In the genomic region with DNA sequence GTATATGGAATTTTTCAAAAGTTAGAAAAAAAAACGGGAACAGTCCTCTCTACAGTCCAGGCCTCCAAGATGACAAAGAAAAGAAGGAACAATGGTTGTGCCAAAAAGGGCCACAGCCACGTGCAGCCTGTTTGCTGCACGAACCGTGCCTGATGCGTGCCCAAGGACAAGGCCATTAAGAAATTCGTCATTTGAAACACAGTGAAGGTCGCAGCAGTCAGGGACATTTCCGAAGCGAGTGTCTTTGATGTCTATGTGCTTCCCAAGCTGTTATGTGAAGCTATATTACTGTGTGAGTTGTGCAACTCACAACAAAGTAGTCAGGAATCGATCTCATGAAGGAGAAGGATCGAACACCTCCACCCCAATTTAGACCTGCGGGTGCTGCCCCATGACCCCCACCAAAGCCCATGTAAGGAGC, we compare ENCODE assay signal across 1 cellular context.
TF ChIP-seq lines count a peak whose summit lies in the region.

No MANE protein-coding gene starts in this region.

TF ChIP-seq in HepG2, 621 proteins besides CTCF, POLR2A, EP300 and RAD21 (continued from another document and continues in another):
- TF ChIP-seq, protein P1, sequence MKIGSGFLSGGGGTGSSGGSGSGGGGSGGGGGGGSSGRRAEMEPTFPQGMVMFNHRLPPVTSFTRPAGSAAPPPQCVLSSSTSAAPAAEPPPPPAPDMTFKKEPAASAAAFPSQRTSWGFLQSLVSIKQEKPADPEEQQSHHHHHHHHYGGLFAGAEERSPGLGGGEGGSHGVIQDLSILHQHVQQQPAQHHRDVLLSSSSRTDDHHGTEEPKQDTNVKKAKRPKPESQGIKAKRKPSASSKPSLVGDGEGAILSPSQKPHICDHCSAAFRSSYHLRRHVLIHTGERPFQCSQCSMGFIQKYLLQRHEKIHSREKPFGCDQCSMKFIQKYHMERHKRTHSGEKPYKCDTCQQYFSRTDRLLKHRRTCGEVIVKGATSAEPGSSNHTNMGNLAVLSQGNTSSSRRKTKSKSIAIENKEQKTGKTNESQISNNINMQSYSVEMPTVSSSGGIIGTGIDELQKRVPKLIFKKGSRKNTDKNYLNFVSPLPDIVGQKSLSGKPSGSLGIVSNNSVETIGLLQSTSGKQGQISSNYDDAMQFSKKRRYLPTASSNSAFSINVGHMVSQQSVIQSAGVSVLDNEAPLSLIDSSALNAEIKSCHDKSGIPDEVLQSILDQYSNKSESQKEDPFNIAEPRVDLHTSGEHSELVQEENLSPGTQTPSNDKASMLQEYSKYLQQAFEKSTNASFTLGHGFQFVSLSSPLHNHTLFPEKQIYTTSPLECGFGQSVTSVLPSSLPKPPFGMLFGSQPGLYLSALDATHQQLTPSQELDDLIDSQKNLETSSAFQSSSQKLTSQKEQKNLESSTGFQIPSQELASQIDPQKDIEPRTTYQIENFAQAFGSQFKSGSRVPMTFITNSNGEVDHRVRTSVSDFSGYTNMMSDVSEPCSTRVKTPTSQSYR (CRISPR knock-in tag; IDR thresholded peaks at IDR 0.05; ENCODE audit: borderline replicate concordance), result no peak
- TF ChIP-seq, protein P2, sequence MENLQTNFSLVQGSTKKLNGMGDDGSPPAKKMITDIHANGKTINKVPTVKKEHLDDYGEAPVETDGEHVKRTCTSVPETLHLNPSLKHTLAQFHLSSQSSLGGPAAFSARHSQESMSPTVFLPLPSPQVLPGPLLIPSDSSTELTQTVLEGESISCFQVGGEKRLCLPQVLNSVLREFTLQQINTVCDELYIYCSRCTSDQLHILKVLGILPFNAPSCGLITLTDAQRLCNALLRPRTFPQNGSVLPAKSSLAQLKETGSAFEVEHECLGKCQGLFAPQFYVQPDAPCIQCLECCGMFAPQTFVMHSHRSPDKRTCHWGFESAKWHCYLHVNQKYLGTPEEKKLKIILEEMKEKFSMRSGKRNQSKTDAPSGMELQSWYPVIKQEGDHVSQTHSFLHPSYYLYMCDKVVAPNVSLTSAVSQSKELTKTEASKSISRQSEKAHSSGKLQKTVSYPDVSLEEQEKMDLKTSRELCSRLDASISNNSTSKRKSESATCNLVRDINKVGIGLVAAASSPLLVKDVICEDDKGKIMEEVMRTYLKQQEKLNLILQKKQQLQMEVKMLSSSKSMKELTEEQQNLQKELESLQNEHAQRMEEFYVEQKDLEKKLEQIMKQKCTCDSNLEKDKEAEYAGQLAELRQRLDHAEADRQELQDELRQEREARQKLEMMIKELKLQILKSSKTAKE (CRISPR knock-in tag; IDR thresholded peaks at IDR 0.05; ENCODE audit: borderline replicate concordance), result no peak
- TF ChIP-seq NFKB2 (CRISPR knock-in tag; IDR thresholded peaks at IDR 0.05; ENCODE audit: borderline replicate concordance) (no peak), U2AF1 (optimal IDR thresholded peaks at IDR 0.05; ENCODE audit: low read depth, low read length) (no peak), ZNF709 (CRISPR knock-in tag; IDR thresholded peaks at IDR 0.05) (0 out of 2 replicates have a peak, but pooled peaks have one; percentile 45), YEATS2 (CRISPR knock-in tag; IDR thresholded peaks at IDR 0.05; ENCODE audit: borderline replicate concordance) (no peak), GABPA (IDR thresholded peaks at IDR 0.05; ENCODE audit: low read depth, low read length) (no peak), GABPA (CRISPR knock-in tag; IDR thresholded peaks at IDR 0.05; ENCODE audit: low read depth) (no peak), RFX3 (CRISPR knock-in tag; IDR thresholded peaks at IDR 0.05) (no peak), ERF (CRISPR knock-in tag; IDR thresholded peaks at IDR 0.05) (no peak), ZNF12 (CRISPR knock-in tag; IDR thresholded peaks at IDR 0.05) (no peak), MAF1 (CRISPR knock-in tag; IDR thresholded peaks at IDR 0.05; ENCODE audit: borderline replicate concordance) (no peak), ZSCAN29 (CRISPR knock-in tag; conservative IDR thresholded peaks at IDR 0.05) (no peak), JARID2 (CRISPR knock-in tag; IDR thresholded peaks at IDR 0.05; ENCODE audit: insufficient replicate concordance) (no peak), ZNF564 (CRISPR knock-in tag; IDR thresholded peaks at IDR 0.05) (no peak), JDP2 (CRISPR knock-in tag; IDR thresholded peaks at IDR 0.05; ENCODE audit: borderline replicate concordance) (no peak), ZNF816 (CRISPR knock-in tag; IDR thresholded peaks at IDR 0.05; ENCODE audit: borderline replicate concordance) (no peak), SRF (IDR thresholded peaks at IDR 0.05; ENCODE audit: low read depth, low read length) (no peak), ZNF850 (CRISPR knock-in tag; conservative IDR thresholded peaks at IDR 0.05) (no peak), TEAD3 (CRISPR knock-in tag; optimal IDR thresholded peaks at IDR 0.05; ENCODE audit: borderline replicate concordance) (peak; percentile 62), HOXA7 (CRISPR knock-in tag; IDR thresholded peaks at IDR 0.05) (no peak), ZNF572 (CRISPR knock-in tag; IDR thresholded peaks at IDR 0.05) (no peak), FOXJ3 (CRISPR knock-in tag; IDR thresholded peaks at IDR 0.05; ENCODE audit: borderline replicate concordance) (peak; percentile 39; the same call in 1 of the 2 replicates), PAF1 (CRISPR knock-in tag; IDR thresholded peaks at IDR 0.05) (no peak), KDM2A (CRISPR knock-in tag; IDR thresholded peaks at IDR 0.05; ENCODE audit: borderline replicate concordance, low read depth) (no peak), CEBPB (IDR thresholded peaks at IDR 0.05; ENCODE audit: borderline replicate concordance, low read depth, low read length) (peak; percentile 92), ZNF549 (CRISPR knock-in tag; IDR thresholded peaks at IDR 0.05) (no peak), ZNF432 (CRISPR knock-in tag; IDR thresholded peaks at IDR 0.05; ENCODE audit: borderline replicate concordance) (no peak), SCMH1 (CRISPR knock-in tag; IDR thresholded peaks at IDR 0.05; ENCODE audit: borderline replicate concordance) (no peak), ZNF260 (CRISPR knock-in tag; IDR thresholded peaks at IDR 0.05; ENCODE audit: borderline replicate concordance, low read depth) (no peak), ZNF841 (CRISPR knock-in tag; IDR thresholded peaks at IDR 0.05; ENCODE audit: borderline replicate concordance) (no peak), PHF21A (CRISPR knock-in tag; IDR thresholded peaks at IDR 0.05) (no peak), ZMYM3 (CRISPR knock-in tag; IDR thresholded peaks at IDR 0.05) (no peak), DMAP1 (CRISPR knock-in tag; IDR thresholded peaks at IDR 0.05) (no peak), SMAD3 (CRISPR knock-in tag; IDR thresholded peaks at IDR 0.05) (no peak; the same call in 1 of the 2 replicates), ZNF143 (CRISPR knock-in tag; IDR thresholded peaks at IDR 0.05) (no peak; the same call in 1 of the 2 replicates), SNAPC2 (CRISPR knock-in tag; IDR thresholded peaks at IDR 0.05) (no peak), ZNF468 (CRISPR knock-in tag; IDR thresholded peaks at IDR 0.05) (no peak), ZNF746 (CRISPR knock-in tag; IDR thresholded peaks at IDR 0.05) (no peak), PHF8 (CRISPR knock-in tag; IDR thresholded peaks at IDR 0.05) (no peak), ZNF792 (CRISPR knock-in tag; IDR thresholded peaks at IDR 0.05) (0 out of 2 replicates have a peak, but pooled peaks have one; percentile 45), ZKSCAN5 (CRISPR knock-in tag; IDR thresholded peaks at IDR 0.05) (no peak), NFIC (IDR thresholded peaks at IDR 0.05; ENCODE audit: low read length) (0 out of 2 replicates have a peak, but pooled peaks have one; percentile 33), HOXD1 (CRISPR knock-in tag; IDR thresholded peaks at IDR 0.05) (no peak), ADNP (CRISPR knock-in tag; IDR thresholded peaks at IDR 0.05) (no peak), ATF7 (IDR thresholded peaks at IDR 0.05) (no peak), ATF7 (CRISPR knock-in tag; IDR thresholded peaks at IDR 0.05) (no peak), CHCHD3 (CRISPR knock-in tag; IDR thresholded peaks at IDR 0.05) (no peak), ZNF616 (CRISPR knock-in tag; IDR thresholded peaks at IDR 0.05; ENCODE audit: low read depth) (no peak), KDM5B (CRISPR knock-in tag; IDR thresholded peaks at IDR 0.05; ENCODE audit: borderline replicate concordance) (no peak)
- TF ChIP-seq, protein P3, sequence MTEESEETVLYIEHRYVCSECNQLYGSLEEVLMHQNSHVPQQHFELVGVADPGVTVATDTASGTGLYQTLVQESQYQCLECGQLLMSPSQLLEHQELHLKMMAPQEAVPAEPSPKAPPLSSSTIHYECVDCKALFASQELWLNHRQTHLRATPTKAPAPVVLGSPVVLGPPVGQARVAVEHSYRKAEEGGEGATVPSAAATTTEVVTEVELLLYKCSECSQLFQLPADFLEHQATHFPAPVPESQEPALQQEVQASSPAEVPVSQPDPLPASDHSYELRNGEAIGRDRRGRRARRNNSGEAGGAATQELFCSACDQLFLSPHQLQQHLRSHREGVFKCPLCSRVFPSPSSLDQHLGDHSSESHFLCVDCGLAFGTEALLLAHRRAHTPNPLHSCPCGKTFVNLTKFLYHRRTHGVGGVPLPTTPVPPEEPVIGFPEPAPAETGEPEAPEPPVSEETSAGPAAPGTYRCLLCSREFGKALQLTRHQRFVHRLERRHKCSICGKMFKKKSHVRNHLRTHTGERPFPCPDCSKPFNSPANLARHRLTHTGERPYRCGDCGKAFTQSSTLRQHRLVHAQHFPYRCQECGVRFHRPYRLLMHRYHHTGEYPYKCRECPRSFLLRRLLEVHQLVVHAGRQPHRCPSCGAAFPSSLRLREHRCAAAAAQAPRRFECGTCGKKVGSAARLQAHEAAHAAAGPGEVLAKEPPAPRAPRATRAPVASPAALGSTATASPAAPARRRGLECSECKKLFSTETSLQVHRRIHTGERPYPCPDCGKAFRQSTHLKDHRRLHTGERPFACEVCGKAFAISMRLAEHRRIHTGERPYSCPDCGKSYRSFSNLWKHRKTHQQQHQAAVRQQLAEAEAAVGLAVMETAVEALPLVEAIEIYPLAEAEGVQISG (CRISPR knock-in tag; IDR thresholded peaks at IDR 0.05), result 0 out of 2 replicates have a peak, but pooled peaks have one; percentile 26
- TF ChIP-seq, protein P4, sequence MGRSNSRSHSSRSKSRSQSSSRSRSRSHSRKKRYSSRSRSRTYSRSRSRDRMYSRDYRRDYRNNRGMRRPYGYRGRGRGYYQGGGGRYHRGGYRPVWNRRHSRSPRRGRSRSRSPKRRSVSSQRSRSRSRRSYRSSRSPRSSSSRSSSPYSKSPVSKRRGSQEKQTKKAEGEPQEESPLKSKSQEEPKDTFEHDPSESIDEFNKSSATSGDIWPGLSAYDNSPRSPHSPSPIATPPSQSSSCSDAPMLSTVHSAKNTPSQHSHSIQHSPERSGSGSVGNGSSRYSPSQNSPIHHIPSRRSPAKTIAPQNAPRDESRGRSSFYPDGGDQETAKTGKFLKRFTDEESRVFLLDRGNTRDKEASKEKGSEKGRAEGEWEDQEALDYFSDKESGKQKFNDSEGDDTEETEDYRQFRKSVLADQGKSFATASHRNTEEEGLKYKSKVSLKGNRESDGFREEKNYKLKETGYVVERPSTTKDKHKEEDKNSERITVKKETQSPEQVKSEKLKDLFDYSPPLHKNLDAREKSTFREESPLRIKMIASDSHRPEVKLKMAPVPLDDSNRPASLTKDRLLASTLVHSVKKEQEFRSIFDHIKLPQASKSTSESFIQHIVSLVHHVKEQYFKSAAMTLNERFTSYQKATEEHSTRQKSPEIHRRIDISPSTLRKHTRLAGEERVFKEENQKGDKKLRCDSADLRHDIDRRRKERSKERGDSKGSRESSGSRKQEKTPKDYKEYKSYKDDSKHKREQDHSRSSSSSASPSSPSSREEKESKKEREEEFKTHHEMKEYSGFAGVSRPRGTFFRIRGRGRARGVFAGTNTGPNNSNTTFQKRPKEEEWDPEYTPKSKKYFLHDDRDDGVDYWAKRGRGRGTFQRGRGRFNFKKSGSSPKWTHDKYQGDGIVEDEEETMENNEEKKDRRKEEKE (IDR thresholded peaks at IDR 0.05), result no peak
- TF ChIP-seq, protein P5, sequence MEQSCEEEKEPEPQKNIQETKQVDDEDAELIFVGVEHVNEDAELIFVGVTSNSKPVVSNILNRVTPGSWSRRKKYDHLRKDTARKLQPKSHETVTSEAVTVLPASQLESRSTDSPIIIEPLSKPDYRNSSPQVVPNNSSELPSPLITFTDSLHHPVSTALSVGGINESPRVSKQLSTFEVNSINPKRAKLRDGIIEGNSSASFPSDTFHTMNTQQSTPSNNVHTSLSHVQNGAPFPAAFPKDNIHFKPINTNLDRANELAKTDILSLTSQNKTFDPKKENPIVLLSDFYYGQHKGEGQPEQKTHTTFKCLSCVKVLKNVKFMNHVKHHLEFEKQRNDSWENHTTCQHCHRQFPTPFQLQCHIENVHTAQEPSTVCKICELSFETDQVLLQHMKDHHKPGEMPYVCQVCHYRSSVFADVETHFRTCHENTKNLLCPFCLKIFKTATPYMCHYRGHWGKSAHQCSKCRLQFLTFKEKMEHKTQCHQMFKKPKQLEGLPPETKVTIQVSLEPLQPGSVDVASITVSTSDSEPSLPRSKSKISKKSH (CRISPR knock-in tag; IDR thresholded peaks at IDR 0.05; ENCODE audit: borderline replicate concordance), result no peak
- TF ChIP-seq, protein P6, sequence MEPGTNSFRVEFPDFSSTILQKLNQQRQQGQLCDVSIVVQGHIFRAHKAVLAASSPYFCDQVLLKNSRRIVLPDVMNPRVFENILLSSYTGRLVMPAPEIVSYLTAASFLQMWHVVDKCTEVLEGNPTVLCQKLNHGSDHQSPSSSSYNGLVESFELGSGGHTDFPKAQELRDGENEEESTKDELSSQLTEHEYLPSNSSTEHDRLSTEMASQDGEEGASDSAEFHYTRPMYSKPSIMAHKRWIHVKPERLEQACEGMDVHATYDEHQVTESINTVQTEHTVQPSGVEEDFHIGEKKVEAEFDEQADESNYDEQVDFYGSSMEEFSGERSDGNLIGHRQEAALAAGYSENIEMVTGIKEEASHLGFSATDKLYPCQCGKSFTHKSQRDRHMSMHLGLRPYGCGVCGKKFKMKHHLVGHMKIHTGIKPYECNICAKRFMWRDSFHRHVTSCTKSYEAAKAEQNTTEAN (CRISPR knock-in tag; conservative IDR thresholded peaks at IDR 0.05), result no peak
- TF ChIP-seq, protein P7, sequence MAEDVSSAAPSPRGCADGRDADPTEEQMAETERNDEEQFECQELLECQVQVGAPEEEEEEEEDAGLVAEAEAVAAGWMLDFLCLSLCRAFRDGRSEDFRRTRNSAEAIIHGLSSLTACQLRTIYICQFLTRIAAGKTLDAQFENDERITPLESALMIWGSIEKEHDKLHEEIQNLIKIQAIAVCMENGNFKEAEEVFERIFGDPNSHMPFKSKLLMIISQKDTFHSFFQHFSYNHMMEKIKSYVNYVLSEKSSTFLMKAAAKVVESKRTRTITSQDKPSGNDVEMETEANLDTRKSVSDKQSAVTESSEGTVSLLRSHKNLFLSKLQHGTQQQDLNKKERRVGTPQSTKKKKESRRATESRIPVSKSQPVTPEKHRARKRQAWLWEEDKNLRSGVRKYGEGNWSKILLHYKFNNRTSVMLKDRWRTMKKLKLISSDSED (CRISPR knock-in tag; IDR thresholded peaks at IDR 0.05), result no peak
- TF ChIP-seq, protein P8, sequence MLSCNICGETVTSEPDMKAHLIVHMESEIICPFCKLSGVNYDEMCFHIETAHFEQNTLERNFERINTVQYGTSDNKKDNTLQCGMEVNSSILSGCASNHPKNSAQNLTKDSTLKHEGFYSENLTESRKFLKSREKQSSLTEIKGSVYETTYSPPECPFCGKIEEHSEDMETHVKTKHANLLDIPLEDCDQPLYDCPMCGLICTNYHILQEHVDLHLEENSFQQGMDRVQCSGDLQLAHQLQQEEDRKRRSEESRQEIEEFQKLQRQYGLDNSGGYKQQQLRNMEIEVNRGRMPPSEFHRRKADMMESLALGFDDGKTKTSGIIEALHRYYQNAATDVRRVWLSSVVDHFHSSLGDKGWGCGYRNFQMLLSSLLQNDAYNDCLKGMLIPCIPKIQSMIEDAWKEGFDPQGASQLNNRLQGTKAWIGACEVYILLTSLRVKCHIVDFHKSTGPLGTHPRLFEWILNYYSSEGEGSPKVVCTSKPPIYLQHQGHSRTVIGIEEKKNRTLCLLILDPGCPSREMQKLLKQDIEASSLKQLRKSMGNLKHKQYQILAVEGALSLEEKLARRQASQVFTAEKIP (CRISPR knock-in tag; IDR thresholded peaks at IDR 0.05; ENCODE audit: borderline replicate concordance), result no peak
